In genomic region chr21:26845750-26846035, GRCh38 we compare ENCODE assay signal across 8 cellular contexts. TPM values are rescaled to one million over a fixed set of nuclear protein-coding genes. Genes with fewer than 3 reads are reported as not detected.
DNase-seq lines count a peak whose midpoint lies in the region; ATAC-seq and TF ChIP-seq lines count a peak whose summit lies in the region.

No MANE protein-coding gene starts in this region.

- peaks cover 37% of the 10 kb centered on the region for H3K4me1 Mint-ChIP-seq in activated CD8-positive, alpha-beta T cell treated with anti-CD3 and anti-CD28 coated beads, Interleukin-2, amount 10 ng/mL, durations not matched to agents 7 days and 5 days (ENCODE audit: low read depth)

- CTCF ChIA-PET in activated CD8-positive, alpha-beta T cell treated with anti-CD3 and anti-CD28 coated beads, Interleukin-2, amount 10 ng/mL, durations not matched to agents 7 days and 5 days (lab: Charles Lee) = interaction anchor here (1.4 to 2.0 kb wide), 2 partner anchors 13 to 1900 kb away, joined by 4 read pairs; no protein-coding TSS in a partner anchor

- H3K27me3 Mint-ChIP-seq in activated CD8-positive, alpha-beta T cell treated with anti-CD3 and anti-CD28 coated beads, Interleukin-2, amount 10 ng/mL, durations not matched to agents 7 days and 5 days (ENCODE audit: low read depth) = peaks cover 59% of the 10 kb centered on the region

- H3K36me3 Mint-ChIP-seq in activated CD8-positive, alpha-beta T cell treated with anti-CD3 and anti-CD28 coated beads, Interleukin-2, amount 10 ng/mL, durations not matched to agents 7 days and 5 days (ENCODE audit: low read depth) = peaks cover 1% of the 10 kb centered on the region

- peak overlapping the region; percentile 92 to 99 for H3K27ac ChIP-seq in right atrium auricular region

- no peak for TF ChIP-seq CTCF in GM10266 (IDR thresholded peaks at IDR 0.05; ENCODE audit: control insufficient read depth, insufficient read depth, low read depth, missing control alignments)
- TF ChIP-seq CTCF in right atrium auricular region (IDR thresholded peaks at IDR 0.05) = no peak

- H3K9me3 Mint-ChIP-seq in activated CD8-positive, alpha-beta T cell treated with anti-CD3 and anti-CD28 coated beads, Interleukin-2, amount 10 ng/mL, durations not matched to agents 7 days and 5 days (ENCODE audit: insufficient read depth) = no peaks in the 10 kb centered on the region

- peak overlapping the region; percentile 57 for H3K4me3 Mint-ChIP-seq in activated CD8-positive, alpha-beta T cell treated with anti-CD3 and anti-CD28 coated beads, Interleukin-2, amount 10 ng/mL, durations not matched to agents 7 days and 5 days

- no peak overlapping the region for H3K27ac Mint-ChIP-seq in activated CD8-positive, alpha-beta T cell treated with anti-CD3 and anti-CD28 coated beads, Interleukin-2, amount 10 ng/mL, durations not matched to agents 7 days and 5 days

- H3K27me3 ChIP-seq in right atrium auricular region = no peaks in the 10 kb centered on the region

- peak overlapping the region; percentile 72 to 82 for H3K4me3 ChIP-seq in right atrium auricular region
- peak overlapping the region; percentile 85 for H3K4me3 ChIP-seq in skeletal muscle cell (ENCODE audit: low read depth, low read length)

- H3K36me3 ChIP-seq in right atrium auricular region = peaks cover 34% of the 10 kb centered on the region

- DNase-seq in GM10266 (ENCODE audit: extremely low spot score) = peak; percentile 21
- DNase-seq in activated CD8-positive, alpha-beta T cell treated with anti-CD3 and anti-CD28 coated beads, Interleukin-2, amount 10 ng/mL, durations not matched to agents 7 days and 5 days = no peak
- no peak for DNase-seq in right atrium auricular region (ENCODE audit: low spot score)
- DNase-seq in skeletal muscle cell (ENCODE audit: low read depth) = no peak
- no peak for DNase-seq in left colon
- no peak for DNase-seq in LoVo (ENCODE audit: low spot score)

- ATAC-seq in activated CD8-positive, alpha-beta T cell treated with anti-CD3 and anti-CD28 coated beads, Interleukin-2, amount 10 ng/mL, durations not matched to agents 7 days and 5 days = no peak
- no peak for ATAC-seq in left colon
- ATAC-seq in GM19351 (IDR thresholded peaks at IDR 0.05; ENCODE audit: unreplicated experiment) = no peak
- ATAC-seq in GM21529 (IDR thresholded peaks at IDR 0.05; ENCODE audit: unreplicated experiment) = no peak

- H3K4me1 ChIP-seq in right atrium auricular region = peaks cover 0 to 31% of the 10 kb centered on the region in 2 donors

- H3K9me3 ChIP-seq in right atrium auricular region = no peaks in the 10 kb centered on the region

- intact Hi-C loops in left colon (cut with DNase I, micrococcal nuclease) = loop anchor here in 1 of 2 donors (5.0 kb wide), 2 partner anchors 1207 to 1902 kb away; no protein-coding TSS in a partner anchor

- POLR2A ChIA-PET in activated CD8-positive, alpha-beta T cell treated with anti-CD3 and anti-CD28 coated beads, Interleukin-2, amount 10 ng/mL, durations not matched to agents 7 days and 5 days (lab: Charles Lee) = no interaction called here

RNA-seq across cellular contexts. Expression of gene ADAMTS1, which starts 0.5 kb away (rescaled TPM):
- total RNA-seq in activated CD8-positive, alpha-beta T cell treated with anti-CD3 and anti-CD28 coated beads, Interleukin-2, amount 10 ng/mL, durations not matched to agents 7 days and 5 days = 1 to 10 TPM in 1 of 2 experiments, under 1 TPM in 1; 0.99 to 1.4 TPM
- total RNA-seq in right atrium auricular region (10 to 100 TPM; 65.9 to 89.7 TPM), left colon (10 to 100 TPM; 12.6 to 20.6 TPM)

Comparison
In these comparisons a context has a peak if more than half of its experiments do, and no peak if none do; other contexts are left out.
1. RNA of gene ADAMTS1, which starts 0.5 kb away (total RNA-seq): 65.9 to 89.7 TPM in right atrium auricular region and 12.6 to 20.6 TPM in left colon; 0.99 to 1.4 TPM in activated CD8-positive, alpha-beta T cell treated with anti-CD3 and anti-CD28 coated beads, Interleukin-2, amount 10 ng/mL, durations not matched to agents 7 days and 5 days; every median in the first group is over 4 times any median in the second.